ENCODE assay signal across 8 cellular contexts in genomic region chr19:58545286-58546068, GRCh38. TPM values are rescaled to one million over a fixed set of nuclear protein-coding genes. Genes with fewer than 3 reads are reported as not detected.
DNase-seq lines count a peak whose midpoint lies in the region; ATAC-seq and TF ChIP-seq lines count a peak whose summit lies in the region.

No MANE protein-coding gene starts in this region.

- H3K4me1 Mint-ChIP-seq in naive thymus-derived CD4-positive, alpha-beta T cell, result peaks cover 28 to 43% (median 34%) of the 10 kb centered on the region in 7 donors

- no peak for ATAC-seq in naive thymus-derived CD4-positive, alpha-beta T cell
- no peak for ATAC-seq in GM18505 (IDR thresholded peaks at IDR 0.05; ENCODE audit: unreplicated experiment)

- H3K27me3 ChIP-seq in MG63, result no peaks in the 10 kb centered on the region
- H3K27me3 ChIP-seq in naive thymus-derived CD4-positive, alpha-beta T cell (ENCODE audit: control insufficient read depth in 2 of 2, insufficient read depth in 2 of 2, low read length in 2 of 2), result no peaks in the 10 kb centered on the region

- peak overlapping the region; percentile 86 for H3K4me3 ChIP-seq in AG10803 (ENCODE audit: low read length)
- H3K4me3 ChIP-seq in MG63, result peak overlapping the region; percentile 97
- peak overlapping the region; percentile 73 for H3K4me3 ChIP-seq in naive thymus-derived CD4-positive, alpha-beta T cell (ENCODE audit: low read length)

- intact Hi-C loops in naive thymus-derived CD4-positive, alpha-beta T cell (cut with micrococcal nuclease), result no loop called here

- peaks cover 0 to 16% (median 0%) of the 10 kb centered on the region in 11 donors for H3K9me3 Mint-ChIP-seq in naive thymus-derived CD4-positive, alpha-beta T cell

- peak overlapping the region; percentile 85 to 98 (median 92) for H3K4me3 Mint-ChIP-seq in naive thymus-derived CD4-positive, alpha-beta T cell

- CTCF ChIA-PET in naive thymus-derived CD4-positive, alpha-beta T cell (lab: Charles Lee), result no interaction called here

- H3K27me3 Mint-ChIP-seq in naive thymus-derived CD4-positive, alpha-beta T cell, result peaks cover 0 to 21% (median 0%) of the 10 kb centered on the region in 5 donors

- POLR2A ChIA-PET in naive thymus-derived CD4-positive, alpha-beta T cell (lab: Charles Lee), result interaction anchor here (0.9 to 4.4 kb wide), 8 partner anchors 9 to 362 kb away, joined by 3 to 85 read pairs (median 9); partner anchors contain the start of genes CHMP2A, UBE2M, ZBTB45 and ZNF274

- H3K27ac ChIP-seq in naive thymus-derived CD4-positive, alpha-beta T cell (ENCODE audit: low read depth, low read length), result peak overlapping the region; percentile 81

- no peak for TF ChIP-seq CTCF in AG10803 (conservative IDR thresholded peaks at IDR 0.05; ENCODE audit: low read length)

- peaks cover 56% of the 10 kb centered on the region for H3K36me3 ChIP-seq in MG63
- H3K36me3 ChIP-seq in naive thymus-derived CD4-positive, alpha-beta T cell (ENCODE audit: control insufficient read depth in 2 of 3, insufficient read depth in 3 of 3, low read length in 3 of 3), result peaks cover 0 to 57% (median 32%) of the 10 kb centered on the region in 3 experiments

- H3K27ac Mint-ChIP-seq in naive thymus-derived CD4-positive, alpha-beta T cell, result peak overlapping the region; percentile 84 to 94 (median 91)

- H3K36me3 Mint-ChIP-seq in naive thymus-derived CD4-positive, alpha-beta T cell, result peaks cover 0 to 35% (median 15%) of the 10 kb centered on the region in 5 donors

- peaks cover 16% of the 10 kb centered on the region in 2 donors for H3K4me1 ChIP-seq in naive thymus-derived CD4-positive, alpha-beta T cell (ENCODE audit: control insufficient read depth in 2 of 2, insufficient read depth in 2 of 2, low read length in 2 of 2)

- no peak for DNase-seq in AG10803 (ENCODE audit: low read depth)
- no peak for DNase-seq in MG63
- peak; percentile 30 for DNase-seq in dermis blood vessel endothelial cell
- no peak for DNase-seq in naive thymus-derived CD4-positive, alpha-beta T cell
- no peak for DNase-seq in NCI-H1092 treated with DMSO at 0.1 percent for 48 hours (lab: John Stamatoyannopoulos, UW)
- no peak for DNase-seq in stimulated activated naive CD4-positive, alpha-beta T cell treated with Interleukin-2 at 50 U/mL for 16 hours (lab: John Stamatoyannopoulos, UW)
- no peak for DNase-seq in stimulated activated naive CD4-positive, alpha-beta T cell (lab: John Stamatoyannopoulos, UW)

- TF ChIP-seq POLR2A in GM18505 (IDR thresholded peaks at IDR 0.05; ENCODE audit: borderline replicate concordance, extremely low read depth, insufficient read depth, insufficient read length), result no peak

- no peaks in the 10 kb centered on the region for H3K9me3 ChIP-seq in MG63
- H3K9me3 ChIP-seq in naive thymus-derived CD4-positive, alpha-beta T cell (ENCODE audit: control insufficient read depth in 2 of 3, low read length in 3 of 3), result no peaks in the 10 kb centered on the region

RNA-seq across cellular contexts. Expression of gene TRIM28, which starts 1.6 kb away (rescaled TPM):
- 352 and 641 TPM in 2 replicates for total RNA-seq in MG63 (2014; rRNA removed; shearing (Covaris generic); ENCODE audit: low replicate concordance)
- total RNA-seq in dermis blood vessel endothelial cell, result 259 and 492 TPM in 2 replicates
- 100 to 1,000 TPM; 396 to 564 (median 435) TPM for total RNA-seq in naive thymus-derived CD4-positive, alpha-beta T cell
- 10 to 100 TPM; 55.3 to 88.8 TPM for polyA plus RNA-seq in naive thymus-derived CD4-positive, alpha-beta T cell

RNA-seq across cellular contexts. Expression of gene CHMP2A, which starts 9.4 kb away (rescaled TPM):
- total RNA-seq in MG63 (2014; rRNA removed; shearing (Covaris generic); ENCODE audit: low replicate concordance), result 50.3 and 58.8 TPM in 2 replicates
- total RNA-seq in dermis blood vessel endothelial cell, result 84.6 and 107 TPM in 2 replicates
- total RNA-seq in naive thymus-derived CD4-positive, alpha-beta T cell, result 100 to 1,000 TPM in 1 of 5 experiments, 10 to 100 TPM in 4; 64.3 to 131 (median 71.2) TPM
- polyA plus RNA-seq in naive thymus-derived CD4-positive, alpha-beta T cell, result 100 to 1,000 TPM; 167 to 193 TPM

RNA-seq across cellular contexts. Expression of gene UBE2M, which starts 12.9 kb away (rescaled TPM):
- 132 and 239 TPM in 2 replicates for total RNA-seq in MG63 (2014; rRNA removed; shearing (Covaris generic); ENCODE audit: low replicate concordance)
- total RNA-seq in dermis blood vessel endothelial cell, result 58.9 and 67.6 TPM in 2 replicates
- 10 to 100 TPM; 37.1 to 92.1 (median 55.8) TPM for total RNA-seq in naive thymus-derived CD4-positive, alpha-beta T cell
- polyA plus RNA-seq in naive thymus-derived CD4-positive, alpha-beta T cell, result 1 to 10 TPM; 7.5 to 7.8 TPM

RNA-seq across cellular contexts. Expression of gene ZBTB45, which starts 25.9 kb away (rescaled TPM):
- total RNA-seq in MG63 (2014; rRNA removed; shearing (Covaris generic); ENCODE audit: low replicate concordance), result 8.3 and 24.7 TPM in 2 replicates
- 6.1 and 9.3 TPM in 2 replicates for total RNA-seq in dermis blood vessel endothelial cell
- 10 to 100 TPM in 3 of 5 experiments, 1 to 10 TPM in 2; 9.8 to 19.2 (median 17.0) TPM for total RNA-seq in naive thymus-derived CD4-positive, alpha-beta T cell
- polyA plus RNA-seq in naive thymus-derived CD4-positive, alpha-beta T cell, result 1 to 10 TPM; 5.1 to 6.5 TPM

RNA-seq across cellular contexts. Expression of gene MZF1, which starts 27.7 kb away (rescaled TPM):
- total RNA-seq in MG63 (2014; rRNA removed; shearing (Covaris generic); ENCODE audit: low replicate concordance), result 9.4 and 23.8 TPM in 2 replicates
- total RNA-seq in dermis blood vessel endothelial cell, result 14.5 and 15.8 TPM in 2 replicates
- total RNA-seq in naive thymus-derived CD4-positive, alpha-beta T cell, result 10 to 100 TPM; 35.0 to 51.8 (median 44.9) TPM
- 10 to 100 TPM in 1 of 2 donors, 1 to 10 TPM in 1; 9.9 to 18.6 TPM for polyA plus RNA-seq in naive thymus-derived CD4-positive, alpha-beta T cell
